In the genomic region with DNA sequence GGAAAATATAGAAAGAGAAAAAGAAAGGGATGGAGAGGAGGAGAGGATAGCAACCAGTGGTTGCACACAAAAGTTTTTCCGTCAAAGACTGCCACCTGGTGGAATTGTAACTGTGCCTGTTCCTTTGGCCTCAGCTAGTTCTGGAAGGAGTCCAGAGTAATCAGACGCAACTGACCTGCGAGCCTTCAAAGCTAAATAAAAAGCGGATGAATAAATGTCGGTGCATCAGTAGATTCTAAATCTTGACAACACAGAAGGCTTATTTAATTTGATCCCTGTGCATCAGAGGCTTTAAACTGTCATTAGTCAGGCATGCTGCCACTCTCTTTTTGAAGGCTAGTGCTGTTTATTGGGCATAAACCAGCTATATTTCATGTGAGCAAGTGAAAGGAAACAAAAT, we compare ENCODE assay signal across 8 cellular contexts.
DNase-seq lines count a peak whose midpoint lies in the region; ATAC-seq lines count a peak whose summit lies in the region.

No MANE protein-coding gene starts in this region.

- no peak overlapping the region for H4K8ac ChIP-seq in trophoblast cell (ENCODE audit: low read depth, low read length)

- no peaks in the 10 kb centered on the region for H3K79me2 ChIP-seq in trophoblast cell (ENCODE audit: control insufficient read depth, insufficient read depth, low read length, poor library complexity)

- no peak overlapping the region for H2BK5ac ChIP-seq in trophoblast cell (ENCODE audit: low read depth, low read length, poor library complexity)

- no peak overlapping the region for H2AK5ac ChIP-seq in trophoblast cell (ENCODE audit: low read length)

- peak; percentile 90 for ATAC-seq in GM19023 (IDR thresholded peaks at IDR 0.05; ENCODE audit: unreplicated experiment)
- peak; percentile 94 for ATAC-seq in HG03159 (IDR thresholded peaks at IDR 0.05; ENCODE audit: unreplicated experiment)

- in situ Hi-C loops in Caki2 (cut with HindIII; ENCODE audit: low pct_unique_long_range_greater_than_20kb, low sequenced_read_pairs): no loop called here

- H4K12ac ChIP-seq in trophoblast cell (ENCODE audit: low read depth, low read length): no peak overlapping the region

- peaks cover 0 to 2% of the 10 kb centered on the region in 2 experiments for H3K4me1 ChIP-seq in trophoblast cell (ENCODE audit: control insufficient read depth in 1 of 2, insufficient read depth in 2 of 2, low read length in 2 of 2)

- no peaks in the 10 kb centered on the region for H3K9me3 ChIP-seq in trophoblast cell (ENCODE audit: insufficient read depth, low read depth, low read length)

- no peak overlapping the region for H3K18ac ChIP-seq in trophoblast cell (ENCODE audit: low read length)

- H3K79me1 ChIP-seq in trophoblast cell (ENCODE audit: low read length): no peaks in the 10 kb centered on the region

- H3K9ac ChIP-seq in trophoblast cell (ENCODE audit: low read length): no peak overlapping the region

- H3K4me3 ChIP-seq in trophoblast cell (ENCODE audit: low read depth, low read length): no peak overlapping the region

- WGBS in trophoblast cell (ENCODE audit: extremely low coverage, insufficient coverage, insufficient read length): no CpG with 5 or more reads among the region's 5 CpGs

- no peak overlapping the region for H3K23ac ChIP-seq in trophoblast cell (ENCODE audit: low read length)

- H3K14ac ChIP-seq in trophoblast cell (ENCODE audit: low read length): no peak overlapping the region

- no peak overlapping the region for H2BK120ac ChIP-seq in trophoblast cell (ENCODE audit: insufficient read depth, low read length, poor library complexity)

- H4K91ac ChIP-seq in trophoblast cell (ENCODE audit: low read depth, low read length): no peak overlapping the region

- H2BK12ac ChIP-seq in trophoblast cell (ENCODE audit: low read length): no peak overlapping the region

- H3K27me3 ChIP-seq in trophoblast cell (ENCODE audit: insufficient read depth, low read length): no peaks in the 10 kb centered on the region

- no peak overlapping the region for H3K27ac ChIP-seq in trophoblast cell (ENCODE audit: low read depth, low read length)

- DNase-seq in Caki2 (ENCODE audit: low read depth) (peak; percentile 34), NCI-H2196 treated with DMSO at 0.1 percent for 48 hours (lab: John Stamatoyannopoulos, UW; ENCODE audit: unreplicated experiment) (peak; percentile 23), fibroblast of the conjunctiva (ENCODE audit: low read depth) (peak; percentile 17), trophoblast cell (peak; percentile 44 to 78)
- peak; percentile 46 for DNase-seq in activated CD4-positive, alpha-beta T cell treated with anti-CD3 and anti-CD28 coated beads for 48 hours
- DNase-seq in activated effector memory CD4-positive, alpha-beta T cell treated with anti-CD3 and anti-CD28 coated beads, Interleukin-2, amount 50 U/mL, for 16 hours: no peak

- no peak overlapping the region for H2AFZ ChIP-seq in trophoblast cell (ENCODE audit: insufficient read depth, low read length, poor library complexity)

- no peaks in the 10 kb centered on the region for H3K36me3 ChIP-seq in trophoblast cell (ENCODE audit: control insufficient read depth in 1 of 2, insufficient read depth in 2 of 2, low read length in 2 of 2)

- no peak overlapping the region for H3K4ac ChIP-seq in trophoblast cell (ENCODE audit: low read depth, low read length)

- H3K4me2 ChIP-seq in trophoblast cell (ENCODE audit: low read length): no peak overlapping the region
